ENCODE assay signal across 22 cellular contexts in the genomic region with DNA sequence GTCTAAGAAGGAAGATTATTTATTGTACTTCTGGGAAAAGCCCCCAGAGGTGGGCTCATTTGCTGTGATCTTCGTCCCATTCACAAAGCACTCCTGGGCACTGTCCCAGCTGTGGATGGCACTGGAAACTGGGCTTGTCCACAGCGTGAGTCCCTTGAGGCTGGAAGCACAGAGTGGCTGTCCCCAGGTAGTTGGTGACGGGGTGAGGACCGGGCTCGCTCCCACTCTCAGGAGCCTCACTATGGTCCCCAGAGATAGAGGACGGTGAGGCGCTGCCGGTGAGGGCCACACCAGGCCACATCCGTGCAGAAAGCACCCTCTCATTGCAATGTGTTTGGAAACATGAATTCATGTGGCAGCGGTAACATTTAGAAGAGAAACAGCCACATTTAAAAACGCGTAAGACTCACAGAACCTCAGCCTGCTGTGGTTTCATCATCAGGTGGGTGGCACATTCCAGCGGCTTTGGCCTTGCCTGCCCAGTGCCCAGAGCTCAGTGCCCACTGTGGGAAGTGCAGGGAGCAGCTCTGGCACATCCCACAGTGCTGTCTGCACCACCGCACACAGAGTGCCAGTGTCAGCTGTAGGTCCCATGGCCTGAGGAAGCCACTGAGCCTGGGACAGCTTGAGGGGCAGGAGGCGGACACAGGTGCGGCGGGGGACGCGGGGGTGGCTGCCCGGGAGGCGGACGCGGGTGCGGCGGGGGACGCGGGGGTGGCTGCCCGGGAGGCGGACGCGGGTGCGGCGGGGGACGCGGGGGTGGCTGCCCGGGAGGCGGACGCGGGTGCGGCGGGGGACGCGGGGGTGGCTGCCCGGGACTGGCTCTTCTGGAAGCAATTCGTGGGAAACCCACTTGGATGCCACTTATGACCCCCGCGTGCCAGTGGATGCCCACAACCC.
DNase-seq lines count a peak whose midpoint lies in the region; ATAC-seq, FAIRE-seq and TF ChIP-seq lines count a peak whose summit lies in the region.
"Had no signal": no experiment of that assay in that cellular context is flagged by ENCODE, and none has a peak within 500 bp of the region (broad histone marks: within the 10 kb centered on the region; RNA-seq: fewer than 3 reads in every experiment).

No MANE protein-coding gene starts in this region.

- TF ChIP-seq CTCF in RWPE2 (IDR thresholded peaks at IDR 0.05; ENCODE audit: poor library complexity, severe bottlenecking) = no peak
- TF ChIP-seq CTCF in kidney (IDR thresholded peaks at IDR 0.05; ENCODE audit: borderline replicate concordance, extremely low read depth, insufficient read depth) = no peak

- no peak overlapping the region for H3K4me3 Mint-ChIP-seq in stimulated activated memory B cell treated with anti-CD40 and anti-IgM and Interleukin-4, amounts not matched to agents 10 μg/mL and 1 μg/mL and 100 μg/mL, for 72 hours
- H3K4me3 Mint-ChIP-seq: CD4-positive, CD25-positive, alpha-beta regulatory T cell; CD8-positive, alpha-beta memory T cell had no signal

- no peak overlapping the region for H3K4me3 ChIP-seq in MG63
- H3K4me3 ChIP-seq in RWPE2 (ENCODE audit: severe bottlenecking) = no peak overlapping the region
- no peak overlapping the region for H3K4me3 ChIP-seq in kidney (ENCODE audit: low read length in 2 of 2)
- H3K4me3 ChIP-seq: GM12878, GM23248 had no signal

- H3K36me3 Mint-ChIP-seq in stimulated activated memory B cell treated with anti-CD40 and anti-IgM and Interleukin-4, amounts not matched to agents 10 μg/mL and 1 μg/mL and 100 μg/mL, for 72 hours = no peaks in the 10 kb centered on the region
- H3K36me3 Mint-ChIP-seq: CD4-positive, CD25-positive, alpha-beta regulatory T cell; CD8-positive, alpha-beta memory T cell had no signal

- intact Hi-C loops in kidney (cut with DNase I) = no loop called here

- DNase-seq in MG63 (peak; percentile 29), RWPE2 (ENCODE audit: low spot score) (peak; percentile 34), kidney (peak; percentile 56), hepatic stellate cell (ENCODE audit: low spot score) (no peak), HuH-7 (ENCODE audit: low spot score) (no peak)
- DNase-seq: ACHN; BE2C; C1 segment of cervical spinal cord; CD4-positive, CD25-positive, alpha-beta regulatory T cell; CD8-positive, alpha-beta memory T cell; DMS 273 treated with DMSO at 0.1 percent for 48 hours; DMS53; DND-41; EL; GM23248; HCEC 1CT had no signal

- H3K27ac Mint-ChIP-seq in stimulated activated memory B cell treated with anti-CD40 and anti-IgM and Interleukin-4, amounts not matched to agents 10 μg/mL and 1 μg/mL and 100 μg/mL, for 72 hours = no peak overlapping the region
- H3K27ac Mint-ChIP-seq: CD4-positive, CD25-positive, alpha-beta regulatory T cell; CD8-positive, alpha-beta memory T cell had no signal

- ATAC-seq in RWPE2 (ENCODE audit: low read depth) (no peak), GM18909 (IDR thresholded peaks at IDR 0.05; ENCODE audit: poor library complexity, unreplicated experiment) (no peak)
- peak; percentile 37 for ATAC-seq in stimulated activated memory B cell treated with anti-CD40 and anti-IgM and Interleukin-4, amounts not matched to agents 10 μg/mL and 1 μg/mL and 100 μg/mL, for 72 hours
- ATAC-seq: GM12878 had no signal

- no peak overlapping the region for H3K27ac ChIP-seq in RWPE2 (ENCODE audit: poor library complexity, severe bottlenecking)
- H3K27ac ChIP-seq in kidney (ENCODE audit: low read depth in 2 of 2, low read length in 2 of 2) = no peak overlapping the region
- H3K27ac ChIP-seq: GM23248 had no signal

- H3K9me3 Mint-ChIP-seq in stimulated activated memory B cell treated with anti-CD40 and anti-IgM and Interleukin-4, amounts not matched to agents 10 μg/mL and 1 μg/mL and 100 μg/mL, for 72 hours = peaks cover 8% of the 10 kb centered on the region
- H3K9me3 Mint-ChIP-seq: CD4-positive, CD25-positive, alpha-beta regulatory T cell; CD8-positive, alpha-beta memory T cell had no signal

- no peaks in the 10 kb centered on the region for H3K36me3 ChIP-seq in MG63
- no peaks in the 10 kb centered on the region for H3K36me3 ChIP-seq in RWPE2 (ENCODE audit: low read depth)
- no peaks in the 10 kb centered on the region for H3K36me3 ChIP-seq in kidney (ENCODE audit: control insufficient read depth in 1 of 2, insufficient read depth in 2 of 2, low read length in 2 of 2)
- H3K36me3 ChIP-seq: BE2C had no signal

- no peaks in the 10 kb centered on the region for H3K27me3 Mint-ChIP-seq in stimulated activated memory B cell treated with anti-CD40 and anti-IgM and Interleukin-4, amounts not matched to agents 10 μg/mL and 1 μg/mL and 100 μg/mL, for 72 hours
- H3K27me3 Mint-ChIP-seq: CD4-positive, CD25-positive, alpha-beta regulatory T cell had no signal

- no peak for FAIRE-seq in kidney (lab: Jason Lieb, UNC)
- FAIRE-seq: A204.1, GM12878, GM19239, H54 had no signal

- H3K9ac ChIP-seq in kidney (ENCODE audit: low read length in 2 of 2) = no peak overlapping the region
- H3K9ac ChIP-seq: GM23248 had no signal

- H3K9me3 ChIP-seq in MG63 = no peaks in the 10 kb centered on the region
- H3K9me3 ChIP-seq in RWPE2 (ENCODE audit: severe bottlenecking) = no peaks in the 10 kb centered on the region
- no peaks in the 10 kb centered on the region for H3K9me3 ChIP-seq in kidney (ENCODE audit: control insufficient read depth in 1 of 2, low read length in 2 of 2)
- H3K9me3 ChIP-seq: BE2C had no signal

- H3K4me1 ChIP-seq in RWPE2 (ENCODE audit: insufficient read depth, poor library complexity, severe bottlenecking) (no peaks in the 10 kb centered on the region), kidney (ENCODE audit: control insufficient read depth in 1 of 2, insufficient read depth in 1 of 2, low read depth in 1 of 2, low read length in 2 of 2) (no peaks in the 10 kb centered on the region)
- H3K4me1 ChIP-seq: BE2C had no signal

- H3K4me1 Mint-ChIP-seq in stimulated activated memory B cell treated with anti-CD40 and anti-IgM and Interleukin-4, amounts not matched to agents 10 μg/mL and 1 μg/mL and 100 μg/mL, for 72 hours = no peaks in the 10 kb centered on the region
- H3K4me1 Mint-ChIP-seq: CD8-positive, alpha-beta memory T cell had no signal

- H3K27me3 ChIP-seq in MG63 = no peaks in the 10 kb centered on the region
- no peaks in the 10 kb centered on the region for H3K27me3 ChIP-seq in RWPE2 (ENCODE audit: insufficient read depth, poor library complexity, severe bottlenecking)
- H3K27me3 ChIP-seq: BE2C had no signal

Comparison
In these comparisons a context has a peak if more than half of its experiments do, and no peak if none do; other contexts are left out.
1. DNase-seq: peak in MG63 (single experiment), RWPE2 (single experiment) and kidney (single experiment); none in hepatic stellate cell (single experiment) and HuH-7 (single experiment).